In genomic region chr10:6600224-6600987, GRCh38 we compare ENCODE assay signal across 15 cellular contexts. TPM values are rescaled to one million over a fixed set of nuclear protein-coding genes. Genes with fewer than 3 reads are reported as not detected.
DNase-seq lines count a peak whose midpoint lies in the region; ATAC-seq and TF ChIP-seq lines count a peak whose summit lies in the region.
"Had no signal": no experiment of that assay in that cellular context is flagged by ENCODE, and none has a peak within 500 bp of the region (broad histone marks: within the 10 kb centered on the region; RNA-seq: fewer than 3 reads in every experiment).

No MANE protein-coding gene starts in this region.

- no peaks in the 10 kb centered on the region for H3K36me3 ChIP-seq in CD8-positive, alpha-beta T cell (ENCODE audit: insufficient read depth, low read length)
- H3K36me3 ChIP-seq: breast epithelium, thoracic aorta had no signal

- no peaks in the 10 kb centered on the region for H3K27me3 Mint-ChIP-seq in CD8-positive, alpha-beta T cell (ENCODE audit: low read depth)
- H3K27me3 Mint-ChIP-seq in activated naive CD8-positive, alpha-beta T cell = no peaks in the 10 kb centered on the region
- H3K27me3 Mint-ChIP-seq in natural killer cell treated with Interleukin-12 subunit alpha and Interleukin-12 subunit beta and Interleukin-15 and Interleukin-18, amount 100 ng/mL, for 72 hours = no peaks in the 10 kb centered on the region

- H3K27ac Mint-ChIP-seq in CD8-positive, alpha-beta T cell = peak overlapping the region; percentile 89
- H3K27ac Mint-ChIP-seq in activated naive CD8-positive, alpha-beta T cell = peak overlapping the region; percentile 95
- H3K27ac Mint-ChIP-seq in natural killer cell treated with Interleukin-12 subunit alpha and Interleukin-12 subunit beta and Interleukin-15 and Interleukin-18, amount 100 ng/mL, for 72 hours = peak overlapping the region; percentile 67 to 87

- no peak overlapping the region for H3K4me3 ChIP-seq in CD8-positive, alpha-beta T cell (ENCODE audit: low read depth, low read length)
- H3K4me3 ChIP-seq: breast epithelium, lung, PC-9, thoracic aorta had no signal

- no peaks in the 10 kb centered on the region for H3K9me3 ChIP-seq in CD8-positive, alpha-beta T cell (ENCODE audit: low read length)
- H3K9me3 ChIP-seq: breast epithelium, thoracic aorta had no signal

- H3K36me3 Mint-ChIP-seq in CD8-positive, alpha-beta T cell = peaks cover 43% of the 10 kb centered on the region
- peaks cover 23% of the 10 kb centered on the region for H3K36me3 Mint-ChIP-seq in activated naive CD8-positive, alpha-beta T cell
- peaks cover 26% of the 10 kb centered on the region for H3K36me3 Mint-ChIP-seq in natural killer cell treated with Interleukin-12 subunit alpha and Interleukin-12 subunit beta and Interleukin-15 and Interleukin-18, amount 100 ng/mL, for 72 hours

- peak overlapping the region; percentile 66 for H3K4me3 Mint-ChIP-seq in CD8-positive, alpha-beta T cell
- H3K4me3 Mint-ChIP-seq in activated naive CD8-positive, alpha-beta T cell = peak overlapping the region; percentile 67
- peak overlapping the region; percentile 70 for H3K4me3 Mint-ChIP-seq in natural killer cell treated with Interleukin-12 subunit alpha and Interleukin-12 subunit beta and Interleukin-15 and Interleukin-18, amount 100 ng/mL, for 72 hours

- peak; percentile 13 for ATAC-seq in CD8-positive, alpha-beta T cell
- peak; percentile 85 to 89 for ATAC-seq in natural killer cell treated with Interleukin-12 subunit alpha and Interleukin-12 subunit beta and Interleukin-15 and Interleukin-18, amount 100 ng/mL, for 72 hours
- ATAC-seq in GM18870 (IDR thresholded peaks at IDR 0.05; ENCODE audit: unreplicated experiment) = no peak
- ATAC-seq in Right ventricle myocardium superior (ENCODE audit: poor library complexity) = no peak

- intact Hi-C loops in CD8-positive, alpha-beta T cell (cut with DNase I, micrococcal nuclease) = loop anchor here (1.0 to 10.0 kb wide), 7 partner anchors 8 to 496 kb away; partner anchors contain the start of gene PRKCQ (in 2 of the 2)
- intact Hi-C loops in Right ventricle myocardium superior (cut with DNase I) = no loop called here

- CTCF ChIA-PET in CD8-positive, alpha-beta T cell (lab: Charles Lee) = interaction anchor here (0.6 to 11.9 kb wide), 22 partner anchors 8 to 199 kb away, joined by 3 to 179 read pairs (median 6); partner anchors contain the start of gene PRKCQ

- no peaks in the 10 kb centered on the region for H3K27me3 ChIP-seq in CD8-positive, alpha-beta T cell (ENCODE audit: insufficient read depth, low read length)
- H3K27me3 ChIP-seq: breast epithelium had no signal

- peaks cover 76% of the 10 kb centered on the region for H3K4me1 ChIP-seq in CD8-positive, alpha-beta T cell (ENCODE audit: insufficient read depth, low read length)
- H3K4me1 ChIP-seq: breast epithelium had no signal

- POLR2A ChIA-PET in CD8-positive, alpha-beta T cell (lab: Charles Lee) = interaction anchor here (1.0 to 4.5 kb wide), 8 partner anchors 8 to 70 kb away, joined by 3 to 29 read pairs (median 6); partner anchors contain the start of gene PRKCQ

- TF ChIP-seq CTCF in CD8-positive, alpha-beta T cell (IDR thresholded peaks at IDR 0.05) = no peak

- H3K4me1 Mint-ChIP-seq in CD8-positive, alpha-beta T cell (ENCODE audit: low read depth) = peaks cover 88% of the 10 kb centered on the region
- peaks cover 88% of the 10 kb centered on the region for H3K4me1 Mint-ChIP-seq in activated naive CD8-positive, alpha-beta T cell (ENCODE audit: low read depth)
- peaks cover 32 to 33% of the 10 kb centered on the region in 2 donors for H3K4me1 Mint-ChIP-seq in natural killer cell treated with Interleukin-12 subunit alpha and Interleukin-12 subunit beta and Interleukin-15 and Interleukin-18, amount 100 ng/mL, for 72 hours (ENCODE audit: low read depth in 2 of 2)

- no peak for DNase-seq in CD8-positive, alpha-beta T cell
- peak; percentile 79 for DNase-seq in NCI-H526 treated with DMSO at 0.1 percent for 48 hours (lab: John Stamatoyannopoulos, UW)
- no peak for DNase-seq in natural killer cell treated with Interleukin-12 subunit alpha and Interleukin-12 subunit beta and Interleukin-15 and Interleukin-18, amount 100 ng/mL, for 72 hours (ENCODE audit: low spot score)
- DNase-seq in Right ventricle myocardium superior = no peak
- DNase-seq in hippocampal formation (lab: John Stamatoyannopoulos, UW) = no peak
- DNase-seq: activated CD8-positive, alpha-beta memory T cell treated with anti-CD3 and anti-CD28 coated beads for 24 hours; NCI-H2081; PC-9; stimulated activated CD4-positive, alpha-beta T cell treated with anti-CD3 and anti-CD28 coated beads, Interleukin-4, amount 100 ng/mL, for 1 hour had no signal

- H3K9me3 Mint-ChIP-seq in CD8-positive, alpha-beta T cell = no peaks in the 10 kb centered on the region
- peaks cover 8% of the 10 kb centered on the region for H3K9me3 Mint-ChIP-seq in activated naive CD8-positive, alpha-beta T cell (ENCODE audit: low read depth)
- peaks cover 5% of the 10 kb centered on the region for H3K9me3 Mint-ChIP-seq in natural killer cell treated with Interleukin-12 subunit alpha and Interleukin-12 subunit beta and Interleukin-15 and Interleukin-18, amount 100 ng/mL, for 72 hours

- peak overlapping the region; percentile 11 for H3K27ac ChIP-seq in CD8-positive, alpha-beta T cell (ENCODE audit: low read depth, low read length)
- H3K27ac ChIP-seq: breast epithelium, PC-9, thoracic aorta had no signal

RNA-seq across cellular contexts. Expression of gene PRKCQ, which starts 20.3 kb away (rescaled TPM):
- 10 to 100 TPM; 26.3 to 26.6 TPM for total RNA-seq in CD8-positive, alpha-beta T cell
- total RNA-seq in natural killer cell treated with Interleukin-12 subunit alpha and Interleukin-12 subunit beta and Interleukin-15 and Interleukin-18, amount 100 ng/mL, for 72 hours = 10 to 100 TPM; 55.3 to 79.0 TPM
- 0.30 TPM for total RNA-seq in Right ventricle myocardium superior
- total RNA-seq: SK-MEL-5 had no signal

Comparison
In these comparisons a context has a peak if more than half of its experiments do, and no peak if none do; other contexts are left out.
1. ATAC-seq: peak in CD8-positive, alpha-beta T cell (single experiment) and natural killer cell treated with Interleukin-12 subunit alpha and Interleukin-12 subunit beta and Interleukin-15 and Interleukin-18, amount 100 ng/mL, for 72 hours (2 of 2); none in GM18870 (single experiment) and Right ventricle myocardium superior (single experiment).
2. RNA of gene PRKCQ, which starts 20.3 kb away (total RNA-seq): 55.3 to 79.0 TPM in natural killer cell treated with Interleukin-12 subunit alpha and Interleukin-12 subunit beta and Interleukin-15 and Interleukin-18, amount 100 ng/mL, for 72 hours and 26.3 to 26.6 TPM in CD8-positive, alpha-beta T cell; 0.30 TPM in Right ventricle myocardium superior (single experiment); every median in the first group is over 10 times any median in the second.
3. Peak in every context shown above with its lines, with median percentiles within 50 percentile points of each other: H3K27ac Mint-ChIP-seq and H3K4me3 Mint-ChIP-seq.